ENCODE assay signal across 8 cellular contexts in the genomic region with DNA sequence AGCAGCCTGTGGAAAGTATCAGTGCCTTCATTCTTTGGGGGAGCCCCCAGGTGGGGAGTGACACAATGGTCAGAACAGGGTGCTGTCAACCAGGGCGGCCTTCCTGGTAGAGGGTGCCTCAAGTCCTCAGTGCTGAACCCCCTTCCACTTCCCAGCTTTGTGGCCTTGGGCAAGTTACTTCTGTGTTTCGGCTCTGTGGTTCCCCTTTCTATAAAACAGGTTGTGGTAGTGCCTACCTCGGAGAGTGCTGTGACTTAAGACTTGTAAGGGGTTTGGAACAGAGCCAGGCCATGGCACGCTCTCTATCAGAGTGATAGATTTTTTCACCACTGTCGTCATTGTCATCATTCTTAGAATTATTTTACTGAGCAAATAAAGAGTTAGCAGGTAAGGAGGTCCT.
DNase-seq lines count a peak whose midpoint lies in the region; ATAC-seq, FAIRE-seq and TF ChIP-seq lines count a peak whose summit lies in the region.

No MANE protein-coding gene starts in this region.

- H3K14ac ChIP-seq in neuronal stem cell (ENCODE audit: low read length), result no peak overlapping the region

- DNase-seq in CD4-positive, alpha-beta memory T cell, result peak; percentile 75 to 89 (median 83)
- DNase-seq in RPMI8226 (peak; percentile 96), pancreas (peak in 2 of 6 donors; percentile 35 to 41), AG08396 (ENCODE audit: low spot score) (no peak), SW 1271 (lab: John Stamatoyannopoulos, UW) (no peak), neuronal stem cell (ENCODE audit: low spot score) (no peak)
- DNase-seq in activated gamma-delta T cell treated with anti-CD3 and anti-CD28 coated beads, Interleukin-2, amount 50 U/mL, for 16 hours (ENCODE audit: low read depth), result peak; percentile 59

- no peak overlapping the region for H2AK5ac ChIP-seq in neuronal stem cell (ENCODE audit: low read depth, low read length)

- H3K27me3 Mint-ChIP-seq in CD4-positive, alpha-beta memory T cell, result no peaks in the 10 kb centered on the region

- no peak overlapping the region for H3K18ac ChIP-seq in neuronal stem cell (ENCODE audit: low read length)

- H3K4me3 Mint-ChIP-seq in CD4-positive, alpha-beta memory T cell, result peak overlapping the region in 7 of 8 donors; percentile 74 to 87 (median 82)

- H2BK12ac ChIP-seq in neuronal stem cell (ENCODE audit: low read length), result no peak overlapping the region

- 67 to 70% methylated on average over 5 of the region's 5 CpGs for WGBS in pancreas, 2 donors
- WGBS in neuronal stem cell (ENCODE audit: extremely low coverage in 2 of 2, insufficient read length in 2 of 2, insufficient replicate concordance in 1 of 2), 2 donors, result no CpG with 5 or more reads among the region's 5 CpGs

- H2BK120ac ChIP-seq in neuronal stem cell (ENCODE audit: low read depth, low read length), result no peak overlapping the region

- intact Hi-C loops in CD4-positive, alpha-beta memory T cell (cut with micrococcal nuclease), result loop anchor here (5.0 kb wide), 1 partner anchor 347 kb away; a partner anchor contains a TSS
- intact Hi-C loops in pancreas (cut with DNase I), result no loop called here

- H3K4me1 ChIP-seq in CD4-positive, alpha-beta memory T cell (ENCODE audit: insufficient read depth, low read length), result peaks cover 89% of the 10 kb centered on the region
- H3K4me1 ChIP-seq in pancreas (peaks cover 0 to 12% (median 6%) of the 10 kb centered on the region in 3 donors), neuronal stem cell (ENCODE audit: control insufficient read depth in 2 of 2, insufficient read depth in 1 of 2, low read depth in 1 of 2, low read length in 2 of 2) (peaks cover 9 to 27% of the 10 kb centered on the region in 2 donors)

- no peak overlapping the region for H2AFZ ChIP-seq in neuronal stem cell (ENCODE audit: low read length)

- H2BK15ac ChIP-seq in neuronal stem cell (ENCODE audit: low read length), result no peak overlapping the region

- no peak overlapping the region for H3K4me2 ChIP-seq in neuronal stem cell (ENCODE audit: insufficient read depth, low read length, poor library complexity, severe bottlenecking)

- no peaks in the 10 kb centered on the region for H3K9me3 Mint-ChIP-seq in CD4-positive, alpha-beta memory T cell

- H3K27ac Mint-ChIP-seq in CD4-positive, alpha-beta memory T cell, result peak overlapping the region; percentile 86 to 99 (median 97)

- H3K9me3 ChIP-seq in CD4-positive, alpha-beta memory T cell (ENCODE audit: control insufficient read depth in 1 of 2, low read length in 2 of 2), result no peaks in the 10 kb centered on the region
- no peaks in the 10 kb centered on the region for H3K9me3 ChIP-seq in pancreas
- H3K9me3 ChIP-seq in neuronal stem cell (replicated peaks in 1 of 2; ENCODE audit: control insufficient read depth in 2 of 2, insufficient read depth in 1 of 2, low read depth in 1 of 2, low read length in 2 of 2), result no peaks in the 10 kb centered on the region

- POLR2A ChIA-PET in CD4-positive, alpha-beta memory T cell (lab: Charles Lee; ENCODE audit: partially characterized antibody), result interaction anchor here (0.6 to 1.3 kb wide), 3 partner anchors 9 to 626 kb away, joined by 3 to 5 read pairs (median 5); a partner anchor contains a TSS

- no peak overlapping the region for H3K4me3 ChIP-seq in CD4-positive, alpha-beta memory T cell (ENCODE audit: low read length in 2 of 2)
- H3K4me3 ChIP-seq in pancreas (no peak overlapping the region), neuronal stem cell (ENCODE audit: low read length in 2 of 2) (no peak overlapping the region)

- no peak overlapping the region for H3K9ac ChIP-seq in neuronal stem cell (ENCODE audit: low read depth, low read length, poor library complexity)

- H3K4ac ChIP-seq in neuronal stem cell (ENCODE audit: low read length), result no peak overlapping the region

- H3K36me3 ChIP-seq in CD4-positive, alpha-beta memory T cell (ENCODE audit: insufficient read depth, low read length), result no peaks in the 10 kb centered on the region
- H3K36me3 ChIP-seq in pancreas (no peaks in the 10 kb centered on the region), neuronal stem cell (replicated peaks in 1 of 2; ENCODE audit: control insufficient read depth in 2 of 2, insufficient read depth in 2 of 2, low read length in 2 of 2) (peaks cover 3 to 41% of the 10 kb centered on the region in 2 donors)

- peak overlapping the region; percentile 69 for H3K27ac ChIP-seq in CD4-positive, alpha-beta memory T cell (ENCODE audit: low read depth, low read length)
- H3K27ac ChIP-seq in pancreas (peak overlapping the region in 3 of 4 donors; percentile 38 to 63 (median 58)), neuronal stem cell (replicated peaks; ENCODE audit: low read length) (no peak overlapping the region)

- peaks cover 0 to 11% of the 10 kb centered on the region in 2 donors for H3K36me3 Mint-ChIP-seq in CD4-positive, alpha-beta memory T cell

- H3K79me1 ChIP-seq in neuronal stem cell (ENCODE audit: low read depth, low read length), result peaks cover 4% of the 10 kb centered on the region

- no peaks in the 10 kb centered on the region for H3K27me3 ChIP-seq in CD4-positive, alpha-beta memory T cell (ENCODE audit: insufficient read depth, low read length)
- H3K27me3 ChIP-seq in pancreas, result no peaks in the 10 kb centered on the region
- no peaks in the 10 kb centered on the region for H3K27me3 ChIP-seq in neuronal stem cell (ENCODE audit: control insufficient read depth in 3 of 3, insufficient read depth in 3 of 3, low read depth in 1 of 3, low read length in 3 of 3)

- TF ChIP-seq CTCF in pancreas (IDR thresholded peaks at IDR 0.05), result no peak

- H4K8ac ChIP-seq in neuronal stem cell (ENCODE audit: low read depth, low read length), result no peak overlapping the region

- CTCF ChIA-PET in CD4-positive, alpha-beta memory T cell (lab: Charles Lee; ENCODE audit: partially characterized antibody), result interaction anchor here (1.2 to 2.7 kb wide), 3 partner anchors 67 to 144 kb away, joined by 3 to 21 read pairs (median 6); no protein-coding TSS in a partner anchor

- ATAC-seq in HG02642 (IDR thresholded peaks at IDR 0.05; ENCODE audit: poor library complexity, unreplicated experiment), result peak; percentile 38
- ATAC-seq in pancreas, result peak in 3 of 4 donors; percentile 7 to 33 (median 21)

- no peak overlapping the region for H4K91ac ChIP-seq in neuronal stem cell (ENCODE audit: low read depth, low read length, poor library complexity)

- no peak overlapping the region for H2BK5ac ChIP-seq in neuronal stem cell (ENCODE audit: low read length)

- no peak for FAIRE-seq in pancreas (lab: Jason Lieb, UNC)

- no peak overlapping the region for H3K23ac ChIP-seq in neuronal stem cell (ENCODE audit: low read depth, low read length, poor library complexity)

- peaks cover 61 to 86% (median 74%) of the 10 kb centered on the region in 4 donors for H3K4me1 Mint-ChIP-seq in CD4-positive, alpha-beta memory T cell

Comparison
In these comparisons a context has a peak if more than half of its experiments do, and no peak if none do; other contexts are left out.
1. DNase-seq: peak in CD4-positive, alpha-beta memory T cell (5 of 5), RPMI8226 (single experiment) and activated gamma-delta T cell treated with anti-CD3 and anti-CD28 coated beads, Interleukin-2, amount 50 U/mL, for 16 hours (single experiment); none in AG08396 (single experiment), SW 1271 (0 of 2) and neuronal stem cell (single experiment).